ENCODE assay signal across 17 cellular contexts in genomic region chr3:126112531-126113237, GRCh38. TPM values are rescaled to one million over a fixed set of nuclear protein-coding genes. Genes with fewer than 3 reads are reported as not detected.
DNase-seq lines count a peak whose midpoint lies in the region; ATAC-seq and TF ChIP-seq lines count a peak whose summit lies in the region.
"Had no signal": no experiment of that assay in that cellular context is flagged by ENCODE, and none has a peak within 500 bp of the region (broad histone marks: within the 10 kb centered on the region; RNA-seq: fewer than 3 reads in every experiment).

No MANE protein-coding gene starts in this region.

- no peak overlapping the region for H3K27ac Mint-ChIP-seq in activated B cell treated with CpG ODN at 0.5 μM for 24 hours
- H3K27ac Mint-ChIP-seq in natural killer cell treated with Interleukin-12 subunit alpha and Interleukin-12 subunit beta and Interleukin-15 and Interleukin-18, amount 100 ng/mL, for 72 hours: no peak overlapping the region
- H3K27ac Mint-ChIP-seq: B cell; CD8-positive, alpha-beta T cell had no signal

- no peaks in the 10 kb centered on the region for H3K27me3 Mint-ChIP-seq in activated B cell treated with CpG ODN at 0.5 μM for 24 hours
- no peaks in the 10 kb centered on the region for H3K27me3 Mint-ChIP-seq in natural killer cell treated with Interleukin-12 subunit alpha and Interleukin-12 subunit beta and Interleukin-15 and Interleukin-18, amount 100 ng/mL, for 72 hours
- H3K27me3 Mint-ChIP-seq: B cell had no signal

- DNase-seq in H7 (peak; percentile 32), activated B cell treated with CpG ODN at 0.5 μM for 24 hours (peak; percentile 3), spleen (peak; percentile 65), RKO (ENCODE audit: low spot score) (no peak), C1 segment of cervical spinal cord (lab: John Stamatoyannopoulos, UW) (no peak)
- peak; percentile 45 for DNase-seq in natural killer cell treated with Interleukin-12 subunit alpha and Interleukin-12 subunit beta and Interleukin-15 and Interleukin-18, amount 100 ng/mL, for 72 hours (ENCODE audit: low spot score)
- DNase-seq: CD8-positive, alpha-beta T cell; DND-41; GDM1; MG63; NCI-H1092 treated with DMSO at 0.1 percent for 48 hours; NCI-H187; NCI-H69; NK-92 treated with Interleukin-12 subunit alpha and Interleukin-12 subunit beta, amount 100 ng/mL, for 24 hours had no signal

- no peak overlapping the region for H3K4me3 Mint-ChIP-seq in activated B cell treated with CpG ODN at 0.5 μM for 24 hours
- H3K4me3 Mint-ChIP-seq in natural killer cell treated with Interleukin-12 subunit alpha and Interleukin-12 subunit beta and Interleukin-15 and Interleukin-18, amount 100 ng/mL, for 72 hours: no peak overlapping the region
- H3K4me3 Mint-ChIP-seq: B cell; CD8-positive, alpha-beta T cell had no signal

- ATAC-seq in activated B cell treated with CpG ODN at 0.5 μM for 24 hours (ENCODE audit: low read depth) (no peak), GM19452 (IDR thresholded peaks at IDR 0.05; ENCODE audit: unreplicated experiment) (no peak)
- ATAC-seq in natural killer cell treated with Interleukin-12 subunit alpha and Interleukin-12 subunit beta and Interleukin-15 and Interleukin-18, amount 100 ng/mL, for 72 hours: no peak
- ATAC-seq: CD8-positive, alpha-beta T cell had no signal

- TF ChIP-seq POLR2A in spleen (IDR thresholded peaks at IDR 0.05): no peak

- no peaks in the 10 kb centered on the region for H3K4me1 ChIP-seq in spleen

- no peak overlapping the region for H3K4me3 ChIP-seq in H7 (ENCODE audit: insufficient read depth, low read depth, low read length)
- no peak overlapping the region for H3K4me3 ChIP-seq in spleen
- H3K4me3 ChIP-seq: MG63 had no signal

- H3K27me3 ChIP-seq in H7 (ENCODE audit: control insufficient read depth, insufficient read depth, low read length) (no peaks in the 10 kb centered on the region), spleen (replicated peaks in 1 of 7) (no peaks in the 10 kb centered on the region)
- H3K27me3 ChIP-seq: MG63 had no signal

- TF ChIP-seq CTCF in activated B cell treated with CpG ODN at 0.5 μM for 24 hours (IDR thresholded peaks at IDR 0.05) (no peak), spleen (IDR thresholded peaks at IDR 0.05 in 8 of 11, conservative IDR thresholded peaks at IDR 0.05 in 3 of 11) (no peak)

- no peaks in the 10 kb centered on the region for H3K36me3 ChIP-seq in H7 (replicated peaks; ENCODE audit: control insufficient read depth, insufficient read depth, low read length)
- no peaks in the 10 kb centered on the region for H3K36me3 ChIP-seq in spleen
- H3K36me3 ChIP-seq: MG63 had no signal

- intact Hi-C loops in activated B cell treated with CpG ODN at 0.5 μM for 24 hours (cut with micrococcal nuclease) (no loop called here), spleen (cut with DNase I; ENCODE audit: low total_unique reads) (no loop called here)

- H3K9me3 ChIP-seq in spleen: no peaks in the 10 kb centered on the region
- H3K9me3 ChIP-seq: MG63 had no signal

- no peak overlapping the region for H3K27ac ChIP-seq in spleen
- H3K27ac ChIP-seq: KMS-11 had no signal

- no peaks in the 10 kb centered on the region for H3K9me3 Mint-ChIP-seq in activated B cell treated with CpG ODN at 0.5 μM for 24 hours
- no peaks in the 10 kb centered on the region for H3K9me3 Mint-ChIP-seq in natural killer cell treated with Interleukin-12 subunit alpha and Interleukin-12 subunit beta and Interleukin-15 and Interleukin-18, amount 100 ng/mL, for 72 hours
- H3K9me3 Mint-ChIP-seq: CD8-positive, alpha-beta T cell had no signal

- POLR2A ChIA-PET in activated B cell treated with CpG ODN at 0.5 μM for 24 hours (lab: Charles Lee): no interaction called here

- H3K36me3 Mint-ChIP-seq in activated B cell treated with CpG ODN at 0.5 μM for 24 hours (ENCODE audit: low read depth): no peaks in the 10 kb centered on the region
- no peaks in the 10 kb centered on the region for H3K36me3 Mint-ChIP-seq in natural killer cell treated with Interleukin-12 subunit alpha and Interleukin-12 subunit beta and Interleukin-15 and Interleukin-18, amount 100 ng/mL, for 72 hours
- H3K36me3 Mint-ChIP-seq: CD8-positive, alpha-beta T cell had no signal

- CTCF ChIA-PET in activated B cell treated with CpG ODN at 0.5 μM for 24 hours (lab: Charles Lee): no interaction called here

- WGBS in spleen, 5 donors: 89 to 94% (median 91%) methylated on average over 10 to 13 of the region's 13 CpGs

- H3K4me1 Mint-ChIP-seq in activated B cell treated with CpG ODN at 0.5 μM for 24 hours: no peaks in the 10 kb centered on the region
- no peaks in the 10 kb centered on the region for H3K4me1 Mint-ChIP-seq in natural killer cell treated with Interleukin-12 subunit alpha and Interleukin-12 subunit beta and Interleukin-15 and Interleukin-18, amount 100 ng/mL, for 72 hours (ENCODE audit: low read depth in 2 of 2)
- H3K4me1 Mint-ChIP-seq: B cell had no signal

RNA-seq across cellular contexts. Expression of gene SLC41A3, which starts 28.8 kb away (rescaled TPM):
- 30.8 and 32.7 TPM in 2 replicates for total RNA-seq in H7 (2014; rRNA removed; shearing (Covaris generic))
- total RNA-seq in activated B cell treated with CpG ODN at 0.5 μM for 24 hours (34.8 and 36.2 TPM in 2 replicates), spleen (10 to 100 TPM; 28.9 to 43.7 (median 35.7) TPM)
- 10 to 100 TPM; 30.4 to 36.4 TPM for total RNA-seq in natural killer cell treated with Interleukin-12 subunit alpha and Interleukin-12 subunit beta and Interleukin-15 and Interleukin-18, amount 100 ng/mL, for 72 hours
- polyA plus RNA-seq in spleen: 10 to 100 TPM; 16.3 to 19.9 (median 19.4) TPM

Comparison
In these comparisons a context has a peak if more than half of its experiments do, and no peak if none do; other contexts are left out.
1. DNase-seq: peak in H7 (single experiment), activated B cell treated with CpG ODN at 0.5 μM for 24 hours (single experiment), natural killer cell treated with Interleukin-12 subunit alpha and Interleukin-12 subunit beta and Interleukin-15 and Interleukin-18, amount 100 ng/mL, for 72 hours (single experiment) and spleen (single experiment); none in RKO (single experiment) and C1 segment of cervical spinal cord (0 of 14).